Comparison of ENCODE assay signal across 1 cellular context in genomic region chr2:260507-261161, GRCh38.
TF ChIP-seq lines count a peak whose summit lies in the region.

No MANE protein-coding gene starts in this region.

TF ChIP-seq in HepG2, 621 proteins besides CTCF, POLR2A, EP300 and RAD21 (continued from another document):
- TF ChIP-seq, protein P1, sequence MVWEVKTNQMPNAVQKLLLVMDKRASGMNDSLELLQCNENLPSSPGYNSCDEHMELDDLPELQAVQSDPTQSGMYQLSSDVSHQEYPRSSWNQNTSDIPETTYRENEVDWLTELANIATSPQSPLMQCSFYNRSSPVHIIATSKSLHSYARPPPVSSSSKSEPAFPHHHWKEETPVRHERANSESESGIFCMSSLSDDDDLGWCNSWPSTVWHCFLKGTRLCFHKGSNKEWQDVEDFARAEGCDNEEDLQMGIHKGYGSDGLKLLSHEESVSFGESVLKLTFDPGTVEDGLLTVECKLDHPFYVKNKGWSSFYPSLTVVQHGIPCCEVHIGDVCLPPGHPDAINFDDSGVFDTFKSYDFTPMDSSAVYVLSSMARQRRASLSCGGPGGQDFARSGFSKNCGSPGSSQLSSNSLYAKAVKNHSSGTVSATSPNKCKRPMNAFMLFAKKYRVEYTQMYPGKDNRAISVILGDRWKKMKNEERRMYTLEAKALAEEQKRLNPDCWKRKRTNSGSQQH (CRISPR knock-in tag; IDR thresholded peaks at IDR 0.05; ENCODE audit: low read depth) = peak; percentile 95
- no peak for TF ChIP-seq HDAC6 (IDR thresholded peaks at IDR 0.05; ENCODE audit: low read depth, low read length)
- TF ChIP-seq NFIB (CRISPR knock-in tag; IDR thresholded peaks at IDR 0.05; ENCODE audit: borderline replicate concordance) = no peak
- TF ChIP-seq ZNF343 (CRISPR knock-in tag; IDR thresholded peaks at IDR 0.05) = no peak
- peak; percentile 68 for TF ChIP-seq YY1 (IDR thresholded peaks at IDR 0.05; ENCODE audit: insufficient read depth, insufficient replicate concordance, low read depth, low read length)
- TF ChIP-seq ZNF878 (CRISPR knock-in tag; IDR thresholded peaks at IDR 0.05) = peak; percentile 97
- no peak for TF ChIP-seq ZIK1 (CRISPR knock-in tag; IDR thresholded peaks at IDR 0.05; ENCODE audit: borderline replicate concordance, low read depth)
- TF ChIP-seq, protein P2, sequence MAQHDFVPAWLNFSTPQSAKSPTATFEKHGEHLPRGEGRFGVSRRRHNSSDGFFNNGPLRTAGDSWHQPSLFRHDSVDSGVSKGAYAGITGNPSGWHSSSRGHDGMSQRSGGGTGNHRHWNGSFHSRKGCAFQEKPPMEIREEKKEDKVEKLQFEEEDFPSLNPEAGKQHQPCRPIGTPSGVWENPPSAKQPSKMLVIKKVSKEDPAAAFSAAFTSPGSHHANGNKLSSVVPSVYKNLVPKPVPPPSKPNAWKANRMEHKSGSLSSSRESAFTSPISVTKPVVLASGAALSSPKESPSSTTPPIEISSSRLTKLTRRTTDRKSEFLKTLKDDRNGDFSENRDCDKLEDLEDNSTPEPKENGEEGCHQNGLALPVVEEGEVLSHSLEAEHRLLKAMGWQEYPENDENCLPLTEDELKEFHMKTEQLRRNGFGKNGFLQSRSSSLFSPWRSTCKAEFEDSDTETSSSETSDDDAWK (CRISPR knock-in tag; IDR thresholded peaks at IDR 0.05) = no peak
- TF ChIP-seq ZNF768 (CRISPR knock-in tag; IDR thresholded peaks at IDR 0.05) = no peak
- TF ChIP-seq ZNF12 (CRISPR knock-in tag; IDR thresholded peaks at IDR 0.05) = peak; percentile 94
- TF ChIP-seq ZFX (CRISPR knock-in tag; IDR thresholded peaks at IDR 0.05; ENCODE audit: low read depth) = peak; percentile 67; the same call in 1 of the 2 replicates
- TF ChIP-seq ZNF496 (CRISPR knock-in tag; IDR thresholded peaks at IDR 0.05; ENCODE audit: insufficient replicate concordance) = no peak
- TF ChIP-seq FOXC1 (CRISPR knock-in tag; IDR thresholded peaks at IDR 0.05; ENCODE audit: borderline replicate concordance) = 0 out of 2 replicates have a peak, but pooled peaks have one; percentile 52
- peak; percentile 72; the same call in 1 of the 2 replicates for TF ChIP-seq ZNF142 (CRISPR knock-in tag; IDR thresholded peaks at IDR 0.05)
- TF ChIP-seq ZNF549 (CRISPR knock-in tag; IDR thresholded peaks at IDR 0.05) = no peak
- TF ChIP-seq NCOA2 (CRISPR knock-in tag; IDR thresholded peaks at IDR 0.05) = peak; percentile 100
- no peak for TF ChIP-seq ZNF451 (CRISPR knock-in tag; IDR thresholded peaks at IDR 0.05)
- TF ChIP-seq HOXA7 (CRISPR knock-in tag; IDR thresholded peaks at IDR 0.05) = no peak
TF ChIP-seq in HepG2: peak in this region for 369.
